ENCODE assay signal across 11 cellular contexts in the genomic region with DNA sequence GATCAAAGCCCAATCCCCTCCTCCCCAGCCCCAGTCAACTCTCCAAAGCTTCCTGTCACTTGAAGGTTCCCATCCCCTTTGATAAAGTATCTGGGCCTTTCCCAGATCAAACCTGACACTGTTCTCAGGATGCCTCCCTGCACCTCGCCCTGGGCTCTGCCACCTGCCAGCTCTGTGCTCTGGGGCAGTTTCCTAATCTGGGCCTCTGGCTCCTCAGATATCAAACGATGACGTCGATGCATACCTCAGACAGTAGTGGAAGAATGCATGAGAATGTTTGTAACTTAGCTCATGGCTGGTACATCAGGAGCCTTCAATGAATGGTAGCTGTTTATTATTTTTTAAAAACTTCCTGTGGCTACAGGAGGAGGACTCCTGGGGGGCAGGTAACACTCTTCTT.
DNase-seq lines count a peak whose midpoint lies in the region; ATAC-seq and TF ChIP-seq lines count a peak whose summit lies in the region.
"Had no signal": no experiment of that assay in that cellular context is flagged by ENCODE, and none has a peak within 500 bp of the region (broad histone marks: within the 10 kb centered on the region; RNA-seq: fewer than 3 reads in every experiment).

No MANE protein-coding gene starts in this region.

- no peaks in the 10 kb centered on the region for H3K9me3 ChIP-seq in right atrium auricular region
- H3K9me3 ChIP-seq: thoracic aorta had no signal

- H3K36me3 ChIP-seq in right atrium auricular region: peaks cover 13% of the 10 kb centered on the region
- H3K36me3 ChIP-seq: thoracic aorta had no signal

- no peak for TF ChIP-seq CTCF in right atrium auricular region (IDR thresholded peaks at IDR 0.05)

- peaks cover 0 to 29% of the 10 kb centered on the region in 2 donors for H3K4me1 ChIP-seq in right atrium auricular region

- no peak for ATAC-seq in GM19395 (IDR thresholded peaks at IDR 0.05; ENCODE audit: unreplicated experiment)

- intact Hi-C loops in activated CD4-positive, alpha-beta T cell treated with anti-CD3 and anti-CD28 coated beads, Interleukin-2, amount 10 ng/mL, durations not matched to agents 24 days and 14 days (cut with micrococcal nuclease): no loop called here

- H3K27me3 ChIP-seq in right atrium auricular region: no peaks in the 10 kb centered on the region

- no peak overlapping the region for H3K4me3 Mint-ChIP-seq in activated CD4-positive, alpha-beta T cell treated with anti-CD3 and anti-CD28 coated beads, Interleukin-2, amount 10 ng/mL, durations not matched to agents 24 days and 14 days

- peak overlapping the region; percentile 48 to 74 for H3K27ac ChIP-seq in right atrium auricular region
- H3K27ac ChIP-seq in substantia nigra (ENCODE audit: low read depth, low read length, poor library complexity, severe bottlenecking): peak overlapping the region; percentile 54
- H3K27ac ChIP-seq: KMS-11, thoracic aorta had no signal

- peaks cover 79% of the 10 kb centered on the region for H3K36me3 Mint-ChIP-seq in activated CD4-positive, alpha-beta T cell treated with anti-CD3 and anti-CD28 coated beads, Interleukin-2, amount 10 ng/mL, durations not matched to agents 24 days and 14 days (ENCODE audit: low read depth)

- no peaks in the 10 kb centered on the region for H3K27me3 Mint-ChIP-seq in activated CD4-positive, alpha-beta T cell treated with anti-CD3 and anti-CD28 coated beads, Interleukin-2, amount 10 ng/mL, durations not matched to agents 24 days and 14 days

- H3K27ac Mint-ChIP-seq in activated CD4-positive, alpha-beta T cell treated with anti-CD3 and anti-CD28 coated beads, Interleukin-2, amount 10 ng/mL, durations not matched to agents 24 days and 14 days: peak overlapping the region; percentile 31

- H3K4me1 Mint-ChIP-seq in activated CD4-positive, alpha-beta T cell treated with anti-CD3 and anti-CD28 coated beads, Interleukin-2, amount 10 ng/mL, durations not matched to agents 24 days and 14 days: peaks cover 66% of the 10 kb centered on the region

- DNase-seq in activated CD4-positive, alpha-beta T cell treated with anti-CD3 and anti-CD28 coated beads, Interleukin-2, amount 10 ng/mL, durations not matched to agents 24 days and 14 days: no peak
- no peak for DNase-seq in activated CD4-positive, alpha-beta T cell treated with anti-CD3 and anti-CD28 coated beads for 4 hours
- DNase-seq in amniotic stem cell (lab: John Stamatoyannopoulos, UW) (peak; percentile 3), right atrium auricular region (ENCODE audit: low spot score) (peak; percentile 58), substantia nigra (lab: John Stamatoyannopoulos, UW) (peak in 1 of 49 donors; percentile 22), SHP77 treated with DMSO at 0.1 percent for 48 hours (lab: John Stamatoyannopoulos, UW) (no peak), DMS79 (lab: John Stamatoyannopoulos, UW) (no peak)
- DNase-seq: ACHN had no signal

- no peaks in the 10 kb centered on the region for H3K9me3 Mint-ChIP-seq in activated CD4-positive, alpha-beta T cell treated with anti-CD3 and anti-CD28 coated beads, Interleukin-2, amount 10 ng/mL, durations not matched to agents 24 days and 14 days

- no peak overlapping the region for H3K4me3 ChIP-seq in right atrium auricular region
- H3K4me3 ChIP-seq: thoracic aorta had no signal

Comparison
In these comparisons a context has a peak if more than half of its experiments do, and no peak if none do; other contexts are left out.
1. DNase-seq: peak in amniotic stem cell (single experiment) and right atrium auricular region (single experiment); none in activated CD4-positive, alpha-beta T cell treated with anti-CD3 and anti-CD28 coated beads, Interleukin-2, amount 10 ng/mL, durations not matched to agents 24 days and 14 days (single experiment), activated CD4-positive, alpha-beta T cell treated with anti-CD3 and anti-CD28 coated beads for 4 hours (0 of 2), SHP77 treated with DMSO at 0.1 percent for 48 hours (single experiment) and DMS79 (single experiment).